In the genomic region with DNA sequence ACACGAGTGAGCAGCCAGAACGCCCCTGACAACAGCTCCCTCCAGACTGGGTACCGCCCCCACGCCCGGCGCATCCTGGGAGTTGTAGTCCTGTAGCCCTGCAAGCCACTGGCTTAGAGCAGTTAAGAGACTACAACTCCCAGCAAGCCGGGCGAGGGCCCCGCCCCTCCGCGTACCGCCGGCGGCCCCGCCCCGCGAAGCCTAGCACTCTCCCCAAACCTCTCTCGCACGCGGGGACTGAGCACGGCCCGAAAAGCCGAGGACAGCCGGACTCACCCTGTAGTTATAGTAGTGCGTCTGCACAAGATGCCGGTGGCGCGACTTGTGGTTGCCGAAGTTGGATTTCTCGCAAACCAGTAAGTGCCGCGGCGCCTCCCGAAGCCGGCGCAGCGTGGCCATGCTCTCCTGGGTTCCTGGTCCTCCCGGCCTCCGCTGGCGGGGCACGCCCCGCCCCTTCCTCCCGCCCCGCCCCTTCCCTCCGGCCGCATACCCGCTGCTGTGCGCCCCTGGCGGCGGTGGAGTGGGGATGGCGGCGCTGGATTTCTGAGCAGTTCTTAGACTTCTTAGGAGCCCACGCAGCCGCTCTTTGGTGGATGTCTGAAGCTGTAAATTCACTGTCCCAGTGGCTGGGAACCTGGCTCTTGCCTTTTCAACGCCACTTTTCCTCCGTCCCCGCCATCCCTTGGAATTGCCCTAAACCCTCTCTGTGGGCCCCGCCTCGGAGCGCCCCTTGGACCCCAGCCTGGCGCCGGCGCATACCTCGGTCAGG, we compare ENCODE assay signal across 8 cellular contexts. TPM values are rescaled to one million over a fixed set of nuclear protein-coding genes. Genes with fewer than 3 reads are reported as not detected.
DNase-seq lines count a peak whose midpoint lies in the region; ATAC-seq and TF ChIP-seq lines count a peak whose summit lies in the region.

A gene with protein sequence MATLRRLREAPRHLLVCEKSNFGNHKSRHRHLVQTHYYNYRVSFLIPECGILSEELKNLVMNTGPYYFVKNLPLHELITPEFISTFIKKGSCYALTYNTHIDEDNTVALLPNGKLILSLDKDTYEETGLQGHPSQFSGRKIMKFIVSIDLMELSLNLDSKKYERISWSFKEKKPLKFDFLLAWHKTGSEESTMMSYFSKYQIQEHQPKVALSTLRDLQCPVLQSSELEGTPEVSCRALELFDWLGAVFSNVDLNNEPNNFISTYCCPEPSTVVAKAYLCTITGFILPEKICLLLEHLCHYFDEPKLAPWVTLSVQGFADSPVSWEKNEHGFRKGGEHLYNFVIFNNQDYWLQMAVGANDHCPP (minus strand): TSS at position 434 of the 769 bp plus-strand sequence. CDS start 35 bp downstream, at position 399.

- peak within 1 kb of the TSS; percentile 77 for H3K27ac ChIP-seq in HUES48 (ENCODE audit: low read depth, low read length)

- H3K9me3 ChIP-seq in HUES48 (ENCODE audit: control insufficient read depth, insufficient read depth, low read length) (no peaks in the 10 kb centered on the region), NT2/D1 (ENCODE audit: insufficient read depth, low read length) (no peaks in the 10 kb centered on the region)

- H3K4me3 Mint-ChIP-seq in endothelial cell (ENCODE audit: unreplicated experiment) = peak within 1 kb of the TSS; percentile 95

- H3K27ac Mint-ChIP-seq in endothelial cell (ENCODE audit: unreplicated experiment) = peak within 1 kb of the TSS; percentile 82

- H3K36me3 ChIP-seq in HUES48 (ENCODE audit: control insufficient read depth, insufficient read depth, low read length) = peaks cover 13% of the 10 kb centered on the region
- peaks cover 17% of the 10 kb centered on the region for H3K36me3 ChIP-seq in NT2/D1 (ENCODE audit: insufficient read depth, insufficient read length, low read length)

- H3K4me1 ChIP-seq in HUES48 (ENCODE audit: control insufficient read depth, insufficient read depth, low read length) (peaks cover 5% of the 10 kb centered on the region; the same call in 1 of the 2 replicates), NT2/D1 (ENCODE audit: insufficient read depth, insufficient read length) (no peaks in the 10 kb centered on the region)

- H3K4me3 ChIP-seq in HUES48 (ENCODE audit: low read depth, low read length) (peak within 1 kb of the TSS; percentile 98), NT2/D1 (ENCODE audit: insufficient read length, low read depth) (peak within 1 kb of the TSS; percentile 79)

- H3K4me1 Mint-ChIP-seq in endothelial cell (ENCODE audit: unreplicated experiment) = peaks cover 4% of the 10 kb centered on the region

- H3K9ac ChIP-seq in HUES48 (ENCODE audit: low read depth, low read length) (peak within 1 kb of the TSS; percentile 82), NT2/D1 (ENCODE audit: insufficient read length, low read depth) (peak within 1 kb of the TSS; percentile 77)

- peaks cover 1% of the 10 kb centered on the region for H3K27me3 Mint-ChIP-seq in endothelial cell (ENCODE audit: unreplicated experiment)

- H3K27me3 ChIP-seq in HUES48 (ENCODE audit: control insufficient read depth, insufficient read depth, low read length) (no peaks in the 10 kb centered on the region), NT2/D1 (ENCODE audit: insufficient read depth, insufficient read length) (no peaks in the 10 kb centered on the region)

- peak; percentile 93 for ATAC-seq in GM21390 (IDR thresholded peaks at IDR 0.05; ENCODE audit: unreplicated experiment)

- DNase-seq in D341Med (ENCODE audit: low spot score) = peak; percentile 99
- DNase-seq in NT2/D1 (ENCODE audit: low read depth, low spot score) = peak; percentile 86
- DNase-seq in activated CD8-positive, alpha-beta memory T cell treated with anti-CD3 and anti-CD28 coated beads, Interleukin-2, amount 50 U/mL, for 4 hours = peak; percentile 100
- DNase-seq in endothelial cell (ENCODE audit: low spot score) = peak; percentile 99
- DNase-seq in midbrain (lab: John Stamatoyannopoulos, UW) = peak; percentile 94
- peak; percentile 96 to 98 for DNase-seq in stimulated activated CD8-positive, alpha-beta memory T cell treated with anti-CD3 and anti-CD28 coated beads, Interleukin-2, amount 100 ng/mL, for 1 hour (ENCODE audit: low read depth in 2 of 2)

- H3K9me3 Mint-ChIP-seq in endothelial cell (ENCODE audit: unreplicated experiment) = no peaks in the 10 kb centered on the region

- TF ChIP-seq CTCF in endothelial cell (IDR thresholded peaks at IDR 0.05; ENCODE audit: unreplicated experiment) = peak; percentile 83

- peaks cover 3% of the 10 kb centered on the region for H3K36me3 Mint-ChIP-seq in endothelial cell (ENCODE audit: low read depth, unreplicated experiment)

RNA-seq across cellular contexts. Expression of the gene that starts here (rescaled TPM):
- total RNA-seq in endothelial cell (ENCODE audit: unreplicated experiment) = 9.6 TPM

Comparison
In these comparisons a context has a peak if more than half of its experiments do, and no peak if none do; other contexts are left out.
1. Peak in every context shown above with its lines: DNase-seq, ATAC-seq, H3K4me3 ChIP-seq and H3K27ac ChIP-seq.